ENCODE assay signal across 17 cellular contexts in genomic region chr12:89969098-89969497, GRCh38.
"Had no signal": no experiment of that assay in that cellular context is flagged by ENCODE, and none has a peak within 500 bp of the region (broad histone marks: within the 10 kb centered on the region; RNA-seq: fewer than 3 reads in every experiment).

No MANE protein-coding gene starts in this region.

- H3K27me3 Mint-ChIP-seq: activated naive CD8-positive, alpha-beta T cell treated with anti-CD3 and anti-CD28 coated beads, Interleukin-2, amount 10 ng/mL, durations not matched to agents 7 days and 5 days; stimulated activated naive CD8-positive, alpha-beta T cell treated with anti-CD3 and anti-CD28 coated beads, Interleukin-15, amount 100 ng/mL, for 72 hours had no signal

- H3K4me2 ChIP-seq: neural progenitor cell had no signal

- H3K36me3 Mint-ChIP-seq: activated naive CD8-positive, alpha-beta T cell treated with anti-CD3 and anti-CD28 coated beads, Interleukin-2, amount 10 ng/mL, durations not matched to agents 7 days and 5 days; neural progenitor cell had no signal

- DNase-seq: activated CD4-positive, alpha-beta T cell treated with anti-CD3 and anti-CD28 coated beads, Interleukin-2, amount 50 U/mL, for 4 hours; activated CD4-positive, CD25-positive, alpha-beta regulatory T cell treated with anti-CD3 and anti-CD28 coated beads, Interleukin-2, amount 50 U/mL, for 72 hours; activated gamma-delta T cell treated with Interleukin-2 at 50 U/mL for 16 hours; activated naive CD8-positive, alpha-beta T cell treated with anti-CD3 and anti-CD28 coated beads, Interleukin-2, amount 10 ng/mL, durations not matched to agents 7 days and 5 days; activated T-cell treated with anti-CD3 and anti-CD28 coated beads, Interleukin-2, amount 50 U/mL, for 1 hour; anterior cingulate cortex; foreskin melanocyte; head of caudate nucleus; islet precursor cell; midbrain; retina; stimulated activated CD4-positive, alpha-beta T cell treated with anti-CD3 and anti-CD28 coated beads, Interleukin-15, amount 100 ng/mL, for 24 hours; stimulated activated CD4-positive, alpha-beta T cell treated with anti-CD3 and anti-CD28 coated beads, Interleukin-4, amount 100 ng/mL, for 24 hours; stimulated activated naive CD8-positive, alpha-beta T cell treated with anti-CD3 and anti-CD28 coated beads, Interleukin-15, amount 100 ng/mL, for 72 hours; testis had no signal

- H3K4me3 Mint-ChIP-seq: activated naive CD8-positive, alpha-beta T cell treated with anti-CD3 and anti-CD28 coated beads, Interleukin-2, amount 10 ng/mL, durations not matched to agents 7 days and 5 days; neural progenitor cell; stimulated activated naive CD8-positive, alpha-beta T cell treated with anti-CD3 and anti-CD28 coated beads, Interleukin-15, amount 100 ng/mL, for 72 hours had no signal

- ATAC-seq: stimulated activated naive CD8-positive, alpha-beta T cell treated with anti-CD3 and anti-CD28 coated beads, Interleukin-15, amount 100 ng/mL, for 72 hours had no signal

- H3K4me3 ChIP-seq: neural progenitor cell, testis had no signal

- H3K36me3 ChIP-seq: neural progenitor cell had no signal

- H3K27ac ChIP-seq: neural progenitor cell, parathyroid adenoma, testis had no signal

- H3K79me2 ChIP-seq: parathyroid adenoma had no signal

- H3K9ac ChIP-seq: neural progenitor cell, parathyroid adenoma had no signal

- H2AFZ ChIP-seq: neural progenitor cell, parathyroid adenoma had no signal

- H3K27ac Mint-ChIP-seq: activated naive CD8-positive, alpha-beta T cell treated with anti-CD3 and anti-CD28 coated beads, Interleukin-2, amount 10 ng/mL, durations not matched to agents 7 days and 5 days; neural progenitor cell; stimulated activated naive CD8-positive, alpha-beta T cell treated with anti-CD3 and anti-CD28 coated beads, Interleukin-15, amount 100 ng/mL, for 72 hours had no signal

- H3K9me3 ChIP-seq: testis had no signal

- H3K27me3 ChIP-seq: testis had no signal
